ENCODE assay signal across 17 cellular contexts in genomic region chr12:15706010-15706676, GRCh38.
DNase-seq lines count a peak whose midpoint lies in the region; ATAC-seq and TF ChIP-seq lines count a peak whose summit lies in the region.
"Had no signal": no experiment of that assay in that cellular context is flagged by ENCODE, and none has a peak within 500 bp of the region (broad histone marks: within the 10 kb centered on the region; RNA-seq: fewer than 3 reads in every experiment).

No MANE protein-coding gene starts in this region.

- H3K4me1 Mint-ChIP-seq in osteocyte (ENCODE audit: unreplicated experiment) = peaks cover 86% of the 10 kb centered on the region

- no peaks in the 10 kb centered on the region for H3K9me3 Mint-ChIP-seq in osteocyte (ENCODE audit: unreplicated experiment)
- H3K9me3 Mint-ChIP-seq: activated T-helper 2 cell treated with anti-CD3 and anti-CD28 coated beads, Interferon-gamma antibody, Interleukin-2, Interleukin-4, amounts not matched to agents 10 μg/mL and 5 μg/mL and 100 μg/mL, durations not matched to agents 14 hours and 24 hours and 36 hours; effector memory CD8-positive, alpha-beta T cell had no signal

- TF ChIP-seq CTCF in epithelial cell of esophagus (IDR thresholded peaks at IDR 0.05; ENCODE audit: insufficient read depth, low read depth, low read length, missing control alignments) = no peak
- TF ChIP-seq CTCF in osteocyte (IDR thresholded peaks at IDR 0.05) = no peak

- no peak overlapping the region for H3K4me3 ChIP-seq in epithelial cell of esophagus (ENCODE audit: low read length)
- H3K4me3 ChIP-seq: BLaER1, ovary, skin epidermis had no signal

- ATAC-seq in HG03432 (IDR thresholded peaks at IDR 0.05; ENCODE audit: unreplicated experiment) = no peak
- ATAC-seq: effector memory CD8-positive, alpha-beta T cell had no signal

- no peaks in the 10 kb centered on the region for H3K27me3 Mint-ChIP-seq in osteocyte (ENCODE audit: unreplicated experiment)

- DNase-seq in DMS153 (lab: John Stamatoyannopoulos, UW) (peak; percentile 15), DMS153 treated with DMSO at 0.1 percent for 48 hours (lab: John Stamatoyannopoulos, UW; ENCODE audit: unreplicated experiment) (no peak), HuH-7.5 (ENCODE audit: low spot score) (peak; percentile 8), epithelial cell of esophagus (ENCODE audit: low read depth) (peak; percentile 7), osteocyte (ENCODE audit: extremely low spot score, unreplicated experiment) (no peak), COLO668 (lab: John Stamatoyannopoulos, UW; ENCODE audit: unreplicated experiment) (no peak), HuH-7 (ENCODE audit: low spot score) (no peak)
- DNase-seq: 8988T; amniotic stem cell; effector memory CD8-positive, alpha-beta T cell; Kasumi-1; NCI-H1436 treated with DMSO at 0.1 percent for 48 hours had no signal

- H3K27ac Mint-ChIP-seq in osteocyte (ENCODE audit: unreplicated experiment) = peak overlapping the region; percentile 50
- H3K27ac Mint-ChIP-seq: activated T-helper 2 cell treated with anti-CD3 and anti-CD28 coated beads, Interferon-gamma antibody, Interleukin-2, Interleukin-4, amounts not matched to agents 10 μg/mL and 5 μg/mL and 100 μg/mL, durations not matched to agents 14 hours and 24 hours and 36 hours; effector memory CD8-positive, alpha-beta T cell had no signal

- peaks cover 32% of the 10 kb centered on the region for H3K36me3 Mint-ChIP-seq in osteocyte (ENCODE audit: unreplicated experiment)

- H3K4me3 Mint-ChIP-seq in osteocyte (ENCODE audit: unreplicated experiment) = no peak overlapping the region
- H3K4me3 Mint-ChIP-seq: effector memory CD8-positive, alpha-beta T cell had no signal

Comparison
In these comparisons a context has a peak if more than half of its experiments do, and no peak if none do; other contexts are left out.
1. DNase-seq: peak in DMS153 (single experiment), HuH-7.5 (single experiment) and epithelial cell of esophagus (single experiment); none in DMS153 treated with DMSO at 0.1 percent for 48 hours (single experiment), osteocyte (single experiment), COLO668 (single experiment) and HuH-7 (single experiment).